ENCODE assay signal across 8 cellular contexts in genomic region chr3:195558602-195559001, GRCh38. TPM values are rescaled to one million over a fixed set of nuclear protein-coding genes. Genes with fewer than 3 reads are reported as not detected.
A peak's percentile ranks its signal among the peaks of the same experiment; 100 is the strongest.
DNase-seq lines count a peak whose midpoint lies in the region; ATAC-seq, FAIRE-seq and TF ChIP-seq lines count a peak whose summit lies in the region.

No MANE protein-coding gene starts in this region.

- H3K4me1 ChIP-seq in K562 (replicated peaks in 1 of 2; ENCODE audit: control insufficient read depth in 2 of 2, insufficient read depth in 2 of 2, low read length in 2 of 2), result peaks cover 0 to 3% of the 10 kb centered on the region in 2 experiments; a peak in 1 of 5 replicates
- no peaks in the 10 kb centered on the region for H3K4me1 ChIP-seq in uterus

- no peaks in the 10 kb centered on the region for H3K9me1 ChIP-seq in K562 (ENCODE audit: control insufficient read depth, insufficient read depth, low read length)

- FAIRE-seq in GM19239 (lab: Jason Lieb, UNC) (peak; percentile 88), K562 (lab: Jason Lieb, UNC) (peak; percentile 81)

- no peaks in the 10 kb centered on the region for H3K36me3 Mint-ChIP-seq in CD4-positive, alpha-beta T cell (ENCODE audit: low read depth)

- DNase-seq in CD4-positive, alpha-beta T cell, result peak in 2 of 10 experiments; percentile 32
- DNase-seq in GM19239 (ENCODE audit: insufficient read length, low spot score) (no peak), NCI-H2227 (lab: John Stamatoyannopoulos, UW; ENCODE audit: unreplicated experiment) (peak; percentile 56), K562 (ENCODE audit: extremely low read depth in 1 of 4, low spot score in 3 of 4) (peak; percentile 41 to 67 (median 54)), mucosa of gallbladder (ENCODE audit: low spot score) (peak; percentile 75), uterus (no peak)
- DNase-seq in activated effector memory CD4-positive, alpha-beta T cell treated with Interleukin-2 at 50 U/mL for 16 hours, result no peak

- H3K4me3 Mint-ChIP-seq in CD4-positive, alpha-beta T cell, result peak overlapping the region; percentile 50

- no peaks in the 10 kb centered on the region for H4K20me1 ChIP-seq in K562 (replicated peaks; ENCODE audit: control insufficient read depth, insufficient read depth, low read length)

- no peak overlapping the region for H3K4me3 ChIP-seq in K562
- H3K4me3 ChIP-seq in uterus, result no peak overlapping the region

- peak; percentile 78 for ATAC-seq in CD4-positive, alpha-beta T cell (ENCODE audit: poor library complexity)
- ATAC-seq in K562 (peak; percentile 79), GM18858 (IDR thresholded peaks at IDR 0.05; ENCODE audit: unreplicated experiment) (no peak)

- peak; percentile 77 for TF ChIP-seq CTCF in CD4-positive, alpha-beta T cell (IDR thresholded peaks at IDR 0.05)
- TF ChIP-seq CTCF in K562 (IDR thresholded peaks at IDR 0.05 in 2 of 3, conservative IDR thresholded peaks at IDR 0.05 in 1 of 3; ENCODE audit: insufficient read depth in 2 of 3, low read depth in 1 of 3, low read length in 3 of 3), result peak; percentile 63 to 86 (median 69)
- peak in 2 of 4 experiments; percentile 18 to 41 for TF ChIP-seq CTCF in uterus (IDR thresholded peaks at IDR 0.05)

- H3K27me3 Mint-ChIP-seq in CD4-positive, alpha-beta T cell, result no peaks in the 10 kb centered on the region

- in situ Hi-C loops in K562 (cut with MboI), result no loop called here

- no peaks in the 10 kb centered on the region for H3K9me3 ChIP-seq in CD4-positive, alpha-beta T cell (ENCODE audit: control insufficient read depth, low read length)
- no peaks in the 10 kb centered on the region for H3K9me3 ChIP-seq in K562 (replicated peaks; ENCODE audit: control insufficient read depth, insufficient read depth, low read depth, low read length)
- no peaks in the 10 kb centered on the region for H3K9me3 ChIP-seq in uterus

- H3K79me2 ChIP-seq in K562 (ENCODE audit: control insufficient read depth, insufficient read depth, low read length), result no peaks in the 10 kb centered on the region

- H3K9me3 Mint-ChIP-seq in CD4-positive, alpha-beta T cell, result no peaks in the 10 kb centered on the region

- H2AFZ ChIP-seq in K562 (ENCODE audit: low read depth, low read length), result no peak overlapping the region

- CTCF ChIA-PET in CD4-positive, alpha-beta T cell (lab: Charles Lee), result interaction anchor here (0.6 to 4.7 kb wide), 6 partner anchors 9 to 876 kb away, joined by 3 to 33 read pairs (median 4); partner anchors contain the start of genes PPP1R2 and XXYLT1
- CTCF ChIA-PET in K562 (lab: Yijun Ruan, JAX; ENCODE audit: low intra/inter-chr PET ratio), result interaction anchor here (0.6 to 1.1 kb wide), 4 partner anchors 12 to 937 kb away, joined by 3 to 5 read pairs (median 4); partner anchors contain the start of gene XXYLT1

- no peaks in the 10 kb centered on the region for H3K36me3 ChIP-seq in K562 (ENCODE audit: control insufficient read depth, insufficient read depth, low read length)
- no peaks in the 10 kb centered on the region for H3K36me3 ChIP-seq in uterus

- intact Hi-C loops in CD4-positive, alpha-beta T cell (cut with DNase I, micrococcal nuclease), result loop anchor here in 1 of 2 experiments (2.0 to 10.0 kb wide), 2 partner anchors 96 to 292 kb away; no protein-coding TSS in a partner anchor
- intact Hi-C loops in K562 (cut with micrococcal nuclease) (loop anchor here (1.0 to 5.0 kb wide), 3 partner anchors 54 to 292 kb away; no protein-coding TSS in a partner anchor), uterus (cut with DNase I; ENCODE audit: low total_unique reads) (no loop called here)

- peaks cover 42% of the 10 kb centered on the region for H3K4me1 Mint-ChIP-seq in CD4-positive, alpha-beta T cell (ENCODE audit: low read depth)

- H3K27ac ChIP-seq in CD4-positive, alpha-beta T cell (ENCODE audit: low read depth, low read length), result no peak overlapping the region
- H3K27ac ChIP-seq in K562 (ENCODE audit: extremely low read depth, low read depth, low read length), result no peak overlapping the region
- no peak overlapping the region for H3K27ac ChIP-seq in uterus

- no TSS peak for BruUV-seq in K562 (replicated peaks; lab: Mats Ljungman, UMichigan)

- no peak for TF ChIP-seq EP300 in K562 (IDR thresholded peaks at IDR 0.05; ENCODE audit: low read length)

- TF ChIP-seq POLR2A in K562 (conservative IDR thresholded peaks at IDR 0.05) (no peak), uterus (IDR thresholded peaks at IDR 0.05) (no peak)

- POLR2A ChIA-PET in CD4-positive, alpha-beta T cell (lab: Charles Lee), result interaction anchor here (1.2 to 1.7 kb wide), 4 partner anchors 9 to 51 kb away, joined by 4 to 12 read pairs (median 8); partner anchors contain the start of gene PPP1R2
- POLR2A ChIA-PET in K562 (lab: Yijun Ruan, JAX), result no interaction called here

- TF ChIP-seq RAD21 in K562 (CRISPR knock-in tag; conservative IDR thresholded peaks at IDR 0.05 in 1 of 2, IDR thresholded peaks at IDR 0.05 in 1 of 2), result peak; percentile 78 to 89

- H3K27me3 ChIP-seq in CD4-positive, alpha-beta T cell (ENCODE audit: control insufficient read depth, insufficient read depth, low read length), result no peaks in the 10 kb centered on the region
- peaks cover 4 to 7% of the 10 kb centered on the region in 2 experiments; a peak in 4 of 5 replicates for H3K27me3 ChIP-seq in K562 (ENCODE audit: control insufficient read depth in 2 of 2, insufficient read depth in 2 of 2, low read length in 2 of 2)
- no peaks in the 10 kb centered on the region for H3K27me3 ChIP-seq in uterus

- 22% methylated on average over 3 of the region's 3 CpGs for WGBS in K562 (ENCODE audit: insufficient coverage, low coverage, missing lambda C conversion rate)

- H3K27ac Mint-ChIP-seq in CD4-positive, alpha-beta T cell, result peak overlapping the region; percentile 72

- no peak overlapping the region for H3K4me2 ChIP-seq in K562 (ENCODE audit: insufficient read depth, low read length)

- no peak overlapping the region for H3K9ac ChIP-seq in K562 (ENCODE audit: insufficient read depth in 1 of 2, low read depth in 2 of 2, low read length in 2 of 2)

TF ChIP-seq in K562, 482 proteins besides CTCF, POLR2A, EP300 and RAD21 (continues in another document):
- no peak for TF ChIP-seq FOXJ3 (CRISPR knock-in tag; IDR thresholded peaks at IDR 0.05)
- TF ChIP-seq JUND (IDR thresholded peaks at IDR 0.05; ENCODE audit: borderline replicate concordance, low read depth, low read length), result 0 out of 2 replicates have a peak, but pooled peaks have one; percentile 6
- no peak; the same call in 2 of the 3 replicates for TF ChIP-seq JUND (tag; IDR thresholded peaks at IDR 0.05; ENCODE audit: borderline replicate concordance, low read depth, low read length)
- no peak for TF ChIP-seq BDP1 (IDR thresholded peaks at IDR 0.05; ENCODE audit: insufficient read depth, insufficient read length)

RNA-seq across cellular contexts. Expression of gene PPP1R2, which starts 15.5 kb away (rescaled TPM):
- total RNA-seq in CD4-positive, alpha-beta T cell, result 100 to 1,000 TPM; 205 to 210 TPM
- 24.1 and 28.1 TPM in 2 replicates for total RNA-seq in K562 (2011; cell fraction: chromatin; rRNA removed; ENCODE audit: low replicate concordance)
- total RNA-seq in K562 (2011; cell fraction: nucleolus; rRNA removed), result 30.3 and 30.7 TPM in 2 replicates
- total RNA-seq in K562 (2011; cell fraction: nucleoplasm; rRNA removed), result 19.5 and 31.0 TPM in 2 replicates
- total RNA-seq in K562 (2014; rRNA removed) (115 and 196 TPM in 2 replicates), K562 (2014; rRNA removed; fragmentation: Illumina TruSeq; extraction: Trizol) (42.4 and 43.6 TPM in 2 replicates), K562 (2015; rRNA removed; fragmentation: Illumina TruSeq; extraction: Trizol) (38.0 and 51.0 TPM in 2 replicates), K562 (2021) (40.3 and 43.1 TPM in 2 replicates), mucosa of gallbladder (68.1 TPM), uterus (100 to 1,000 TPM in 2 of 4 donors, 10 to 100 TPM in 2; 48.2 to 248 (median 106) TPM)
- polyA plus RNA-seq in K562 (2011; rRNA removed) (29.9 and 46.0 TPM in 2 replicates), K562 (2014; fragmentation: Illumina TruSeq; extraction: Trizol) (27.1 and 33.6 TPM in 2 replicates), K562 (2014; fragmentation: Nextera tagmentation; extraction: Ambion mirVana) (10 to 100 TPM in 1 of 2 experiments, 1 to 10 TPM in 1; 9.4 to 10.5 TPM), K562 (2014; rRNA removed) (18.7 and 19.9 TPM in 2 replicates)
- 13.0 and 36.8 TPM in 2 replicates for polyA plus RNA-seq in K562 (2011; cell fraction: cytosol; rRNA removed)
- 22.0 and 35.1 TPM in 2 replicates for polyA plus RNA-seq in K562 (2011; cell fraction: nucleus; rRNA removed)
- polyA plus RNA-seq in K562 (2012), result 19.6 and 48.2 TPM in 2 replicates
- polyA minus RNA-seq in K562 (2011; rRNA and poly(A)+ RNA removed), result 65.6 and 72.0 TPM in 2 replicates
- polyA minus RNA-seq in K562 (2011; cell fraction: cytosol; rRNA and poly(A)+ RNA removed), result 34.6 and 47.6 TPM in 2 replicates
- 29.4 and 35.7 TPM in 2 replicates for polyA minus RNA-seq in K562 (2011; cell fraction: nucleus; rRNA and poly(A)+ RNA removed)

RNA-seq across cellular contexts. Expression of gene APOD, which starts 25.1 kb away (rescaled TPM):
- total RNA-seq in CD4-positive, alpha-beta T cell, result not detected
- total RNA-seq in K562 (2011; cell fraction: chromatin; rRNA removed; ENCODE audit: low replicate concordance), result 0.42 and 0.58 TPM in 2 replicates
- 1.3 TPM in 2 replicates for total RNA-seq in K562 (2011; cell fraction: nucleolus; rRNA removed)
- total RNA-seq in K562 (2011; cell fraction: nucleoplasm; rRNA removed), result 0.29 and 1.8 TPM in 2 replicates
- total RNA-seq in K562 (2014; rRNA removed), result not detected in 2 replicates
- total RNA-seq in K562 (2014; rRNA removed; fragmentation: Illumina TruSeq; extraction: Trizol), result 0.25 and 0.48 TPM in 2 replicates
- total RNA-seq in K562 (2015; rRNA removed; fragmentation: Illumina TruSeq; extraction: Trizol), result 0.18 TPM in 1 of 2 replicates, not detected in the other
- total RNA-seq in K562 (2021), result 0.33 and 0.83 TPM in 2 replicates
- polyA plus RNA-seq in K562 (2011; rRNA removed), result 0.50 TPM in 1 of 2 replicates, not detected in the other
- polyA plus RNA-seq in K562 (2011; cell fraction: cytosol; rRNA removed), result 0.04 and 0.27 TPM in 2 replicates
- polyA plus RNA-seq in K562 (2011; cell fraction: nucleus; rRNA removed), result 0.11 and 0.21 TPM in 2 replicates
- polyA plus RNA-seq in K562 (2012), result 0.26 and 1.4 TPM in 2 replicates
- 0.48 and 0.54 TPM in 2 replicates for polyA plus RNA-seq in K562 (2014; fragmentation: Illumina TruSeq; extraction: Trizol)
- polyA plus RNA-seq in K562 (2014; fragmentation: Nextera tagmentation; extraction: Ambion mirVana), result under 1 TPM; 0.36 to 0.44 TPM
- 0.32 TPM in 1 of 2 replicates, not detected in the other for polyA plus RNA-seq in K562 (2014; rRNA removed)
- 0.36 and 0.74 TPM in 2 replicates for polyA minus RNA-seq in K562 (2011; rRNA and poly(A)+ RNA removed)
- polyA minus RNA-seq in K562 (2011; cell fraction: cytosol; rRNA and poly(A)+ RNA removed), result not detected in 2 replicates
- not detected in 2 replicates for polyA minus RNA-seq in K562 (2011; cell fraction: nucleus; rRNA and poly(A)+ RNA removed)
- 51.8 TPM for total RNA-seq in mucosa of gallbladder
- total RNA-seq in uterus, result 100 to 1,000 TPM in 3 of 4 donors, 1 to 10 TPM in 1; 8.5 to 924 (median 281) TPM

Comparison
In these comparisons a context has a peak if more than half of its experiments do, and no peak if none do; other contexts are left out.
1. DNase-seq: peak in NCI-H2227 (single experiment), K562 (4 of 4) and mucosa of gallbladder (single experiment); none in GM19239 (single experiment), activated effector memory CD4-positive, alpha-beta T cell treated with Interleukin-2 at 50 U/mL for 16 hours (single experiment) and uterus (0 of 2).